In genomic region chr17:75927286-75927922, GRCh38 we compare ENCODE assay signal across 9 cellular contexts. TPM values are rescaled to one million over a fixed set of nuclear protein-coding genes. Genes with fewer than 3 reads are reported as not detected.
DNase-seq lines count a peak whose midpoint lies in the region; ATAC-seq and TF ChIP-seq lines count a peak whose summit lies in the region.
"Had no signal": no experiment of that assay in that cellular context is flagged by ENCODE, and none has a peak within 500 bp of the region (broad histone marks: within the 10 kb centered on the region; RNA-seq: fewer than 3 reads in every experiment).

No MANE protein-coding gene starts in this region.

- no peak overlapping the region for H3K9ac ChIP-seq in MM.1S (ENCODE audit: low read length)

- H3K4me1 ChIP-seq in MM.1S (ENCODE audit: low read length): no peaks in the 10 kb centered on the region
- peaks cover 0 to 24% of the 10 kb centered on the region in 2 donors for H3K4me1 ChIP-seq in esophagus (ENCODE audit: control insufficient read depth in 2 of 2, insufficient read depth in 2 of 2, low read length in 1 of 2)

- H3K4me2 ChIP-seq in MM.1S (ENCODE audit: low read depth, low read length): no peak overlapping the region

- no peaks in the 10 kb centered on the region for H3K9me2 ChIP-seq in MM.1S (replicated peaks; ENCODE audit: insufficient read depth, low read length)

- H3K27me3 ChIP-seq in MM.1S (replicated peaks; ENCODE audit: insufficient read depth, low read length): no peaks in the 10 kb centered on the region
- H3K27me3 ChIP-seq in esophagus (ENCODE audit: control insufficient read depth in 1 of 2, insufficient read depth in 2 of 2, low read length in 2 of 2): no peaks in the 10 kb centered on the region

- no peaks in the 10 kb centered on the region for H3K36me3 ChIP-seq in MM.1S (replicated peaks; ENCODE audit: insufficient read depth, low read length)
- H3K36me3 ChIP-seq in esophagus (ENCODE audit: control insufficient read depth in 2 of 2, insufficient read depth in 2 of 2, low read length in 1 of 2): peaks cover 0 to 19% of the 10 kb centered on the region in 2 donors

- ATAC-seq in GM19328 (IDR thresholded peaks at IDR 0.05; ENCODE audit: unreplicated experiment): no peak
- no peak for ATAC-seq in HG03025 (IDR thresholded peaks at IDR 0.05; ENCODE audit: low FRiP score, unreplicated experiment)

- peak; percentile 34 for TF ChIP-seq CTCF in MM.1S (IDR thresholded peaks at IDR 0.05; ENCODE audit: low read length)
- TF ChIP-seq CTCF in retinal pigment epithelial cell (conservative IDR thresholded peaks at IDR 0.05; ENCODE audit: low read depth, low read length): peak; percentile 51

- no peak overlapping the region for H3K27ac ChIP-seq in MM.1S (ENCODE audit: low read length)
- H3K27ac ChIP-seq in esophagus (ENCODE audit: low read depth in 2 of 2, low read length in 1 of 2): peak overlapping the region; percentile 90 to 93

- H3K4me3 ChIP-seq in MM.1S (ENCODE audit: low read length): no peak overlapping the region
- no peak overlapping the region for H3K4me3 ChIP-seq in esophagus (ENCODE audit: low read depth in 1 of 2, low read length in 2 of 2)
- H3K4me3 ChIP-seq in retinal pigment epithelial cell (ENCODE audit: low read length): no peak overlapping the region

- DNase-seq in NCI-H2081 (lab: John Stamatoyannopoulos, UW) (peak; percentile 31 to 48), NCI-H2081 treated with DMSO at 0.1 percent for 48 hours (lab: John Stamatoyannopoulos, UW) (no peak), MM.1S (peak; percentile 17), retinal pigment epithelial cell (ENCODE audit: low read depth) (no peak)
- no peak for DNase-seq in activated CD8-positive, alpha-beta memory T cell treated with anti-CD3 and anti-CD28 coated beads for 24 hours
- DNase-seq: left cardiac atrium had no signal

- no peak overlapping the region for H2AFZ ChIP-seq in MM.1S (ENCODE audit: low read length)

- no peaks in the 10 kb centered on the region for H3K79me2 ChIP-seq in MM.1S (ENCODE audit: low read length)

- H3F3A ChIP-seq in MM.1S (ENCODE audit: insufficient read depth, low read length): no peaks in the 10 kb centered on the region

- WGBS in esophagus, 2 donors: 46 to 51% methylated on average over 6 of the region's 6 CpGs

- H4K20me1 ChIP-seq in MM.1S (ENCODE audit: insufficient read depth, low read length): no peaks in the 10 kb centered on the region

- H3K9me3 ChIP-seq in MM.1S (replicated peaks; ENCODE audit: insufficient read depth, low read length) (no peaks in the 10 kb centered on the region), esophagus (ENCODE audit: control insufficient read depth in 2 of 2, insufficient read depth in 1 of 2, low read depth in 1 of 2, low read length in 1 of 2) (no peaks in the 10 kb centered on the region)

RNA-seq across cellular contexts. Expression of gene FBF1, which starts 13.4 kb away (rescaled TPM):
- polyA plus RNA-seq in esophagus: 10 to 100 TPM in 1 of 2 donors, 1 to 10 TPM in 1; 8.7 to 33.7 TPM

RNA-seq across cellular contexts. Expression of gene MRPL38, which starts 22.7 kb away (rescaled TPM):
- 10 to 100 TPM; 51.7 to 65.8 TPM for polyA plus RNA-seq in esophagus

RNA-seq across cellular contexts. Expression of gene TRIM65, which starts 30.7 kb away (rescaled TPM):
- 10 to 100 TPM in 1 of 2 donors, 1 to 10 TPM in 1; 9.8 to 19.8 TPM for polyA plus RNA-seq in esophagus

RNA-seq across cellular contexts. Expression of gene TRIM47, which starts 49.0 kb away (rescaled TPM):
- 10 to 100 TPM; 20.4 to 21.7 TPM for polyA plus RNA-seq in esophagus

RNA-seq across cellular contexts. Expression of gene ACOX1, which starts 51.6 kb away (rescaled TPM):
- polyA plus RNA-seq in esophagus: 10 to 100 TPM; 22.7 to 37.4 TPM

Comparison
In these comparisons a context has a peak if more than half of its experiments do, and no peak if none do; other contexts are left out.
1. DNase-seq: peak in NCI-H2081 (2 of 2) and MM.1S (single experiment); none in NCI-H2081 treated with DMSO at 0.1 percent for 48 hours (single experiment), retinal pigment epithelial cell (single experiment) and activated CD8-positive, alpha-beta memory T cell treated with anti-CD3 and anti-CD28 coated beads for 24 hours (single experiment).